8 cellular contexts compared by ENCODE assay signal in genomic region chr4:151227731-151228130, GRCh38. TPM values are rescaled to one million over a fixed set of nuclear protein-coding genes. Genes with fewer than 3 reads are reported as not detected.
DNase-seq lines count a peak whose midpoint lies in the region; ATAC-seq and TF ChIP-seq lines count a peak whose summit lies in the region.

No MANE protein-coding gene starts in this region.

- H3K27ac Mint-ChIP-seq in Caco-2 (ENCODE audit: unreplicated experiment), result no peak overlapping the region

- peaks cover 4% of the 10 kb centered on the region for H3K4me1 ChIP-seq in IMR-90 (ENCODE audit: control insufficient read depth, insufficient read depth, low read length)
- H3K4me1 ChIP-seq in right lobe of liver, result peaks cover 0 to 4% (median 0%) of the 10 kb centered on the region in 4 donors
- H3K4me1 ChIP-seq in Caco-2, result peaks cover 12% of the 10 kb centered on the region

- H3K9me3 ChIP-seq in IMR-90 (ENCODE audit: control insufficient read depth, insufficient read depth, low read length), result no peaks in the 10 kb centered on the region
- H3K9me3 ChIP-seq in right lobe of liver, result no peaks in the 10 kb centered on the region
- H3K9me3 ChIP-seq in Caco-2, result no peaks in the 10 kb centered on the region

- no peak overlapping the region for H3K23ac ChIP-seq in IMR-90 (ENCODE audit: low read depth, low read length)

- H2BK5ac ChIP-seq in IMR-90 (ENCODE audit: low read depth, low read length, poor library complexity, severe bottlenecking), result peak overlapping the region; percentile 56

- CTCF ChIA-PET in IMR-90 (lab: Yijun Ruan, JAX) (no interaction called here), Caco-2 (lab: Charles Lee) (no interaction called here)

- no peaks in the 10 kb centered on the region for H3K79me1 ChIP-seq in IMR-90 (ENCODE audit: low read depth in 1 of 2, low read length in 2 of 2)

- no peak for TF ChIP-seq RAD21 in IMR-90 (IDR thresholded peaks at IDR 0.05; ENCODE audit: low read length)

- dilution Hi-C loops in IMR-90 (cut with HindIII; ENCODE audit: low sequenced_read_pairs, unreplicated experiment), result no loop called here

- TF ChIP-seq POLR2A in IMR-90 (IDR thresholded peaks at IDR 0.05; ENCODE audit: low read depth, low read length) (no peak), right lobe of liver (IDR thresholded peaks at IDR 0.05) (no peak)

- H2BK120ac ChIP-seq in IMR-90 (ENCODE audit: low read depth, low read length), result peak overlapping the region; percentile 9

- H2BK15ac ChIP-seq in IMR-90 (ENCODE audit: low read depth, low read length), result 0 out of 3 replicates have a peak overlapping the region, but pooled peaks have one; percentile 1

- in situ Hi-C loops in IMR-90 (cut with MboI; ENCODE audit: low sequenced_read_pairs), result no loop called here

- POLR2A ChIA-PET in IMR-90 (lab: Charles Lee; ENCODE audit: unreplicated experiment) (no interaction called here), Caco-2 (lab: Charles Lee) (no interaction called here)

- H3K9me1 ChIP-seq in IMR-90 (ENCODE audit: insufficient read depth, low read length), result no peaks in the 10 kb centered on the region

- H4K5ac ChIP-seq in IMR-90 (ENCODE audit: low read depth, low read length), result peak overlapping the region; percentile 88

- H3K27me3 ChIP-seq in IMR-90 (ENCODE audit: control insufficient read depth, insufficient read depth, low read length), result no peaks in the 10 kb centered on the region
- no peaks in the 10 kb centered on the region for H3K27me3 ChIP-seq in dorsolateral prefrontal cortex
- no peaks in the 10 kb centered on the region for H3K27me3 ChIP-seq in right lobe of liver
- H3K27me3 ChIP-seq in Caco-2 (replicated peaks; ENCODE audit: control insufficient read depth, insufficient read depth, low read length), result no peaks in the 10 kb centered on the region

- no peak overlapping the region for H3K14ac ChIP-seq in IMR-90 (replicated peaks; ENCODE audit: low read depth, low read length)

- H3K4me3 Mint-ChIP-seq in Caco-2 (ENCODE audit: unreplicated experiment), result no peak overlapping the region

- H3K36me3 ChIP-seq in IMR-90 (ENCODE audit: control insufficient read depth, insufficient read depth, low read length) (no peaks in the 10 kb centered on the region; the same call in 1 of the 2 replicates), right lobe of liver (peaks cover 0 to 2% (median 0%) of the 10 kb centered on the region in 4 donors), Caco-2 (ENCODE audit: control insufficient read depth, insufficient read depth, low read length) (no peaks in the 10 kb centered on the region)

- H2BK20ac ChIP-seq in IMR-90 (ENCODE audit: low read depth, low read length), result peak overlapping the region; percentile 40

- peak overlapping the region; percentile 91 for H3K4me2 ChIP-seq in IMR-90 (ENCODE audit: low read depth, low read length)

- no peaks in the 10 kb centered on the region for H3K9me3 Mint-ChIP-seq in Caco-2 (ENCODE audit: unreplicated experiment)

- intact Hi-C loops in IMR-90 (cut with micrococcal nuclease), result loop anchor here (2.0 kb wide), 1 partner anchor 59 kb away; no protein-coding TSS in a partner anchor
- intact Hi-C loops in dorsolateral prefrontal cortex (cut with DNase I), result no loop called here
- intact Hi-C loops in right lobe of liver (cut with DNase I), result no loop called here
- intact Hi-C loops in Caco-2 (cut with micrococcal nuclease; ENCODE audit: unreplicated experiment), result no loop called here

- H3K4me1 Mint-ChIP-seq in Caco-2 (ENCODE audit: low read depth, unreplicated experiment), result peaks cover 9% of the 10 kb centered on the region

- H3K4me3 ChIP-seq in IMR-90 (ENCODE audit: insufficient read depth, low read depth, low read length) (peak overlapping the region; percentile 20; the same call in 1 of the 2 replicates), dorsolateral prefrontal cortex (peak overlapping the region; percentile 4 to 75 (median 51)), right lobe of liver (no peak overlapping the region), Caco-2 (ENCODE audit: low read depth, low read length) (no peak overlapping the region)

- no CpG with 5 or more reads among the region's 3 CpGs for WGBS in IMR-90 (ENCODE audit: extremely low coverage in 2 of 2, insufficient read length in 1 of 2), 2 experiments
- WGBS in right lobe of liver (ENCODE audit: insufficient coverage, low coverage, low lambda C conversion rate, missing lambda C conversion rate), result 50% methylated on average over 3 of the region's 3 CpGs

- peak overlapping the region; percentile 73 for H2AFZ ChIP-seq in IMR-90 (replicated peaks; ENCODE audit: low read length, poor library complexity)

- no peaks in the 10 kb centered on the region for H4K20me1 ChIP-seq in IMR-90 (ENCODE audit: insufficient read depth, low read length)

- H3K27ac ChIP-seq in IMR-90 (ENCODE audit: insufficient read depth, low read length), result peak overlapping the region; percentile 68; the same call in 1 of the 2 replicates
- peak overlapping the region; percentile 17 to 94 (median 83) for H3K27ac ChIP-seq in dorsolateral prefrontal cortex
- peak overlapping the region in 2 of 3 donors; percentile 12 to 15 for H3K27ac ChIP-seq in right lobe of liver
- H3K27ac ChIP-seq in substantia nigra (ENCODE audit: low read depth, low read length, poor library complexity, severe bottlenecking), result peak overlapping the region; percentile 86

- H2AK9ac ChIP-seq in IMR-90 (replicated peaks; ENCODE audit: low read depth, low read length, poor library complexity), result no peak overlapping the region

- H3K56ac ChIP-seq in IMR-90 (ENCODE audit: extremely low read depth, insufficient read depth, low read length), result no peak overlapping the region

- no peak overlapping the region for H3K9ac ChIP-seq in IMR-90 (ENCODE audit: low read depth, low read length)

- BruUV-seq in IMR-90 (replicated peaks; lab: Mats Ljungman, UMichigan) (no TSS peak), Caco-2 (replicated peaks; lab: Mats Ljungman, UMichigan) (no TSS peak)

- H4K8ac ChIP-seq in IMR-90 (ENCODE audit: low read depth in 2 of 2, low read length in 2 of 2), result peak overlapping the region in 1 of 2 experiments; percentile 56; a peak in 2 of 4 replicates

- peak overlapping the region; percentile 42 for H3K4ac ChIP-seq in IMR-90 (ENCODE audit: low read depth, low read length)

- no peaks in the 10 kb centered on the region for H3K27me3 Mint-ChIP-seq in Caco-2 (ENCODE audit: insufficient read depth, unreplicated experiment)

- DNase-seq in IMR-90, result peak; percentile 78
- peak in 8 of 10 donors; percentile 52 to 82 (median 60) for DNase-seq in dorsolateral prefrontal cortex
- no peak for DNase-seq in right lobe of liver
- DNase-seq in substantia nigra (lab: John Stamatoyannopoulos, UW), result peak in 36 of 49 donors; percentile 8 to 88 (median 36)
- no peak for DNase-seq in Caco-2
- DNase-seq in NCI-H345 treated with DMSO at 0.1 percent for 48 hours (lab: John Stamatoyannopoulos, UW; ENCODE audit: unreplicated experiment), result no peak

- no peak overlapping the region for H2AK5ac ChIP-seq in IMR-90 (ENCODE audit: low read depth, low read length)

- no peak for TF ChIP-seq CTCF in IMR-90 (conservative IDR thresholded peaks at IDR 0.05; ENCODE audit: low read depth, low read length)
- peak in 2 of 56 donors; percentile 14 to 17 for TF ChIP-seq CTCF in dorsolateral prefrontal cortex (IDR thresholded peaks at IDR 0.05 in 54 of 56, conservative IDR thresholded peaks at IDR 0.05 in 2 of 56; ENCODE audit: low read depth in 1 of 56, partially characterized antibody in 56 of 56)
- no peak for TF ChIP-seq CTCF in right lobe of liver (IDR thresholded peaks at IDR 0.05)
- no peak for TF ChIP-seq CTCF in Caco-2 (IDR thresholded peaks at IDR 0.05; ENCODE audit: insufficient read depth in 1 of 2, low read depth in 1 of 2, low read length in 1 of 2, severe bottlenecking in 1 of 2, unreplicated experiment in 1 of 2)

- H4K91ac ChIP-seq in IMR-90 (ENCODE audit: insufficient read depth, low read depth, low read length), result no peak overlapping the region

- peak overlapping the region; percentile 89 for H3K18ac ChIP-seq in IMR-90 (ENCODE audit: low read depth, low read length)

- ATAC-seq in IMR-90 (ENCODE audit: low read depth) (peak; percentile 79), right lobe of liver (peak; percentile 21 to 71 (median 50)), GM21723 (IDR thresholded peaks at IDR 0.05; ENCODE audit: unreplicated experiment) (no peak), HG03520 (IDR thresholded peaks at IDR 0.05; ENCODE audit: unreplicated experiment) (no peak)

- H3K36me3 Mint-ChIP-seq in Caco-2 (ENCODE audit: insufficient read depth, unreplicated experiment), result peaks cover 29% of the 10 kb centered on the region

TF ChIP-seq in IMR-90, 13 proteins besides CTCF, POLR2A, EP300 and RAD21:
- no peak for TF ChIP-seq RCOR1 (IDR thresholded peaks at IDR 0.05; ENCODE audit: insufficient replicate concordance, low read length)
- no peak for TF ChIP-seq RFX5 (IDR thresholded peaks at IDR 0.05; ENCODE audit: low read depth, low read length)
- no peak for TF ChIP-seq NFE2L2 (IDR thresholded peaks at IDR 0.05; ENCODE audit: low read depth, low read length)
- no peak for TF ChIP-seq FOS (IDR thresholded peaks at IDR 0.05; ENCODE audit: low read depth, low read length)
- TF ChIP-seq CEBPB (IDR thresholded peaks at IDR 0.05; ENCODE audit: low read depth, low read length), result no peak

RNA-seq across cellular contexts. Expression of gene PRSS48, which starts 49.2 kb away (rescaled TPM):
- total RNA-seq in IMR-90 (2012; rRNA removed) (not detected in 2 replicates), dorsolateral prefrontal cortex (1 to 10 TPM in 1 of 120 experiments, not detected in 119; 1.0 TPM), right lobe of liver (not detected), Caco-2 (2022) (not detected in 2 replicates)
- polyA plus RNA-seq in IMR-90 (2012; rRNA removed), result not detected in 2 replicates
- polyA plus RNA-seq in IMR-90 (2012; cell fraction: cytosol; rRNA removed), result not detected in 2 replicates
- polyA plus RNA-seq in IMR-90 (2012; cell fraction: nucleus; rRNA removed; ENCODE audit: low replicate concordance), result not detected in 2 replicates

Comparison
In these comparisons a context has a peak if more than half of its experiments do, and no peak if none do; other contexts are left out.
1. ATAC-seq: peak in IMR-90 (single experiment) and right lobe of liver (4 of 4); none in GM21723 (single experiment) and HG03520 (single experiment).
2. DNase-seq: peak in IMR-90 (single experiment), dorsolateral prefrontal cortex (8 of 10) and substantia nigra (36 of 49); none in right lobe of liver (0 of 3), Caco-2 (0 of 2) and NCI-H345 treated with DMSO at 0.1 percent for 48 hours (single experiment).
3. H3K27ac ChIP-seq: peak in every context shown above with its lines; median percentile 86 in substantia nigra; 83 in dorsolateral prefrontal cortex; 68 in IMR-90; 14 in right lobe of liver.
4. H3K4me3 ChIP-seq: peak in IMR-90 (single experiment) and dorsolateral prefrontal cortex (59 of 59); none in right lobe of liver (0 of 3) and Caco-2 (single experiment).